In genomic region chr2:21438949-21439348, GRCh38 we compare ENCODE assay signal across 15 cellular contexts.
A peak's percentile ranks its signal among the peaks of the same experiment; 100 is the strongest.
DNase-seq lines count a peak whose midpoint lies in the region; ATAC-seq and TF ChIP-seq lines count a peak whose summit lies in the region.
"Had no signal": no experiment of that assay in that cellular context is flagged by ENCODE, and none has a peak within 500 bp of the region (broad histone marks: within the 10 kb centered on the region; RNA-seq: fewer than 3 reads in every experiment).

No MANE protein-coding gene starts in this region.

- H3K9me1 ChIP-seq in IMR-90 (ENCODE audit: insufficient read depth, low read length), result no peaks in the 10 kb centered on the region

- H4K20me1 ChIP-seq in SK-N-SH (ENCODE audit: insufficient read depth) (no peaks in the 10 kb centered on the region), IMR-90 (ENCODE audit: insufficient read depth, low read length) (no peaks in the 10 kb centered on the region), fibroblast of lung (ENCODE audit: control insufficient read depth, extremely low read depth, insufficient read depth, low read length) (no peaks in the 10 kb centered on the region)

- no peaks in the 10 kb centered on the region for H3K79me2 ChIP-seq in SK-N-SH (ENCODE audit: insufficient read depth)
- no peaks in the 10 kb centered on the region for H3K79me2 ChIP-seq in fibroblast of lung (ENCODE audit: control insufficient read depth, insufficient read depth, low read length)

- H2AK9ac ChIP-seq in IMR-90 (replicated peaks; ENCODE audit: low read depth, low read length, poor library complexity), result no peak overlapping the region

- CTCF ChIA-PET in SK-N-SH (lab: Yijun Ruan, JAX) (interaction anchor here (1.8 to 2.1 kb wide), 2 partner anchors 10 to 27 kb away, joined by 5 to 9 read pairs; no protein-coding TSS in a partner anchor), IMR-90 (lab: Yijun Ruan, JAX) (no interaction called here)

- H3K79me1 ChIP-seq in IMR-90 (ENCODE audit: low read depth in 1 of 2, low read length in 2 of 2), result no peaks in the 10 kb centered on the region

- H3K36me3 ChIP-seq in SK-N-SH (replicated peaks in 1 of 2; ENCODE audit: control insufficient read depth in 1 of 2, insufficient read depth in 2 of 2, low read length in 1 of 2) (no peaks in the 10 kb centered on the region), IMR-90 (ENCODE audit: control insufficient read depth, insufficient read depth, low read length) (no peaks in the 10 kb centered on the region), fibroblast of lung (ENCODE audit: control insufficient read depth, insufficient read depth, low read length) (no peaks in the 10 kb centered on the region), testis (ENCODE audit: low read depth, missing control alignments) (no peaks in the 10 kb centered on the region)

- no peak for TF ChIP-seq RAD21 in SK-N-SH (IDR thresholded peaks at IDR 0.05; ENCODE audit: low read length)
- no peak; the same call in 1 of the 2 replicates for TF ChIP-seq RAD21 in IMR-90 (IDR thresholded peaks at IDR 0.05; ENCODE audit: low read length)

- TF ChIP-seq EP300 in SK-N-SH (IDR thresholded peaks at IDR 0.05; ENCODE audit: borderline replicate concordance in 1 of 2, low read depth in 1 of 2, low read length in 1 of 2), result no peak

- H2BK20ac ChIP-seq in IMR-90 (ENCODE audit: low read depth, low read length), result no peak overlapping the region

- H4K8ac ChIP-seq in IMR-90 (ENCODE audit: low read depth in 2 of 2, low read length in 2 of 2), result peak overlapping the region in 1 of 2 experiments; percentile 52; a peak in 1 of 4 replicates

- no peak for ATAC-seq in SK-N-SH treated with all-trans-retinoic acid at 6 μM for 48 hours
- peak; percentile 68 for ATAC-seq in IMR-90 (ENCODE audit: low read depth)

- POLR2A ChIA-PET in SK-N-SH (lab: Yijun Ruan, JAX) (interaction anchor here (0.7 kb wide), 1 partner anchor 9 kb away, joined by 4 read pairs; no protein-coding TSS in a partner anchor), IMR-90 (lab: Charles Lee; ENCODE audit: unreplicated experiment) (no interaction called here)

- 59% methylated on average over 3 of the region's 3 CpGs for WGBS in SK-N-SH (ENCODE audit: low lambda C conversion rate)
- no CpG with 5 or more reads among the region's 3 CpGs for WGBS in IMR-90 (ENCODE audit: extremely low coverage in 2 of 2, insufficient read length in 1 of 2), 2 experiments
- WGBS in testis, 2 donors, result 60 to 69% methylated on average over 3 of the region's 3 CpGs

- H2AFZ ChIP-seq in SK-N-SH (ENCODE audit: low read depth) (no peak overlapping the region), IMR-90 (replicated peaks; ENCODE audit: low read length, poor library complexity) (no peak overlapping the region), fibroblast of lung (ENCODE audit: low read length) (no peak overlapping the region)

- no peak overlapping the region for H4K91ac ChIP-seq in IMR-90 (ENCODE audit: insufficient read depth, low read depth, low read length)

- H3K56ac ChIP-seq in IMR-90 (ENCODE audit: extremely low read depth, insufficient read depth, low read length), result no peak overlapping the region

- H2BK5ac ChIP-seq in IMR-90 (ENCODE audit: low read depth, low read length, poor library complexity, severe bottlenecking), result peak overlapping the region; percentile 91

- BruUV-seq in IMR-90 (replicated peaks; lab: Mats Ljungman, UMichigan), result no TSS peak

- no peak overlapping the region for H3K14ac ChIP-seq in IMR-90 (replicated peaks; ENCODE audit: low read depth, low read length)

- TF ChIP-seq POLR2A in IMR-90 (IDR thresholded peaks at IDR 0.05; ENCODE audit: low read depth, low read length) (no peak), testis (IDR thresholded peaks at IDR 0.05) (no peak)

- 0 out of 2 replicates have a peak, but pooled peaks cover 5% of the 10 kb centered on the region for H3K9me2 ChIP-seq in SK-N-SH

- no peak overlapping the region for H3K4ac ChIP-seq in IMR-90 (ENCODE audit: low read depth, low read length)

- in situ Hi-C loops in IMR-90 (cut with MboI; ENCODE audit: low sequenced_read_pairs), result no loop called here

- no peaks in the 10 kb centered on the region for H3K9me3 ChIP-seq in SK-N-SH
- no peaks in the 10 kb centered on the region for H3K9me3 ChIP-seq in IMR-90 (ENCODE audit: control insufficient read depth, insufficient read depth, low read length)
- no peaks in the 10 kb centered on the region for H3K9me3 ChIP-seq in fibroblast of lung (ENCODE audit: control insufficient read depth, insufficient read depth, low read depth, low read length)
- no peaks in the 10 kb centered on the region for H3K9me3 ChIP-seq in testis

- H3K4me2 ChIP-seq in SK-N-SH, result no peak overlapping the region
- no peak overlapping the region for H3K4me2 ChIP-seq in IMR-90 (ENCODE audit: low read depth, low read length)
- H3K4me2 ChIP-seq in fibroblast of lung (ENCODE audit: extremely low read depth, insufficient read depth, low read length), result peak overlapping the region; percentile 26

- no peak overlapping the region for H2AK5ac ChIP-seq in IMR-90 (ENCODE audit: low read depth, low read length)

- H3K23ac ChIP-seq in IMR-90 (ENCODE audit: low read depth, low read length), result no peak overlapping the region

- H3K18ac ChIP-seq in IMR-90 (ENCODE audit: low read depth, low read length), result no peak overlapping the region

- H3K4me3 ChIP-seq in SK-N-SH (ENCODE audit: low read depth in 2 of 2, low read length in 1 of 2), result no peak overlapping the region
- no peak overlapping the region for H3K4me3 ChIP-seq in IMR-90 (ENCODE audit: insufficient read depth, low read depth, low read length)
- no peak overlapping the region for H3K4me3 ChIP-seq in fibroblast of lung (replicated peaks in 1 of 4; ENCODE audit: control extremely low read depth in 1 of 4, insufficient read depth in 1 of 4, low read depth in 3 of 4, low read length in 4 of 4)
- H3K4me3 ChIP-seq in testis, result no peak overlapping the region

- DNase-seq in SK-N-SH, result no peak
- DNase-seq in IMR-90, result peak; percentile 92
- peak; percentile 38 to 93 for DNase-seq in fibroblast of lung (ENCODE audit: low read depth in 2 of 2)
- peak; percentile 24 for DNase-seq in testis
- no peak for DNase-seq in NCI-H1417 treated with DMSO at 0.1 percent for 48 hours (lab: John Stamatoyannopoulos, UW)
- DNase-seq in activated CD4-positive, alpha-beta T cell treated with anti-CD3 and anti-CD28 coated beads for 1 hour, result no peak
- DNase-seq in NCI-H2081 (lab: John Stamatoyannopoulos, UW), result no peak
- DNase-seq: activated CD4-positive, alpha-beta memory T cell treated with anti-CD3 and anti-CD28 coated beads for 36 hours; activated effector memory CD4-positive, alpha-beta T cell treated with anti-CD3 and anti-CD28 coated beads, Interleukin-2, amount 50 U/mL, for 16 hours; caudate nucleus; GOT3; NCI-H526 treated with DMSO at 0.1 percent for 48 hours; stimulated activated CD4-positive, alpha-beta T cell treated with anti-CD3 and anti-CD28 coated beads, Interleukin-15, amount 100 ng/mL, for 24 hours had no signal

- dilution Hi-C loops in IMR-90 (cut with HindIII; ENCODE audit: low sequenced_read_pairs, unreplicated experiment), result no loop called here

- no peak overlapping the region for H4K5ac ChIP-seq in IMR-90 (ENCODE audit: low read depth, low read length)

- no peak overlapping the region for H2BK15ac ChIP-seq in IMR-90 (ENCODE audit: low read depth, low read length)

- no peak overlapping the region for H2BK120ac ChIP-seq in IMR-90 (ENCODE audit: low read depth, low read length)

- H3K27ac ChIP-seq in SK-N-SH (ENCODE audit: low read depth in 2 of 2, low read length in 1 of 2) (no peak overlapping the region), IMR-90 (ENCODE audit: insufficient read depth, low read length) (peak overlapping the region; percentile 37; the same call in 1 of the 2 replicates), fibroblast of lung (ENCODE audit: insufficient read depth, low read length) (peak overlapping the region; percentile 36), testis (no peak overlapping the region)
- H3K27ac ChIP-seq: 22Rv1 had no signal

- H3K27me3 ChIP-seq in SK-N-SH (ENCODE audit: insufficient read depth), result no peaks in the 10 kb centered on the region
- H3K27me3 ChIP-seq in IMR-90 (ENCODE audit: control insufficient read depth, insufficient read depth, low read length), result no peaks in the 10 kb centered on the region
- H3K27me3 ChIP-seq in fibroblast of lung (ENCODE audit: control insufficient read depth, insufficient read depth, low read length), result no peaks in the 10 kb centered on the region
- H3K27me3 ChIP-seq in testis, result no peaks in the 10 kb centered on the region

- H3F3A ChIP-seq in SK-N-SH (replicated peaks; ENCODE audit: insufficient read depth), result no peaks in the 10 kb centered on the region

- TF ChIP-seq CTCF in SK-N-SH (IDR thresholded peaks at IDR 0.05), result no peak
- no peak for TF ChIP-seq CTCF in IMR-90 (conservative IDR thresholded peaks at IDR 0.05; ENCODE audit: low read depth, low read length)
- TF ChIP-seq CTCF in fibroblast of lung (conservative IDR thresholded peaks at IDR 0.05 in 1 of 2, IDR thresholded peaks at IDR 0.05 in 1 of 2; ENCODE audit: low read depth in 1 of 2, low read length in 2 of 2), result no peak
- TF ChIP-seq CTCF in testis (IDR thresholded peaks at IDR 0.05), result no peak

- H3K9ac ChIP-seq in SK-N-SH (no peak overlapping the region), IMR-90 (ENCODE audit: low read depth, low read length) (no peak overlapping the region), fibroblast of lung (ENCODE audit: insufficient read depth, low read length) (no peak overlapping the region)

- intact Hi-C loops in IMR-90 (cut with micrococcal nuclease), result no loop called here
- intact Hi-C loops in testis (cut with DNase I; ENCODE audit: low total_unique reads), result no loop called here

- peaks cover 0 to 5% of the 10 kb centered on the region in 2 experiments; a peak in 1 of 4 replicates for H3K4me1 ChIP-seq in SK-N-SH (ENCODE audit: control insufficient read depth in 1 of 2, insufficient read depth in 2 of 2, low read depth in 1 of 2, low read length in 1 of 2)
- H3K4me1 ChIP-seq in IMR-90 (ENCODE audit: control insufficient read depth, insufficient read depth, low read length), result peaks cover 4% of the 10 kb centered on the region
- H3K4me1 ChIP-seq in fibroblast of lung (ENCODE audit: control insufficient read depth, extremely low read depth, insufficient read depth, low read length), result no peaks in the 10 kb centered on the region
- H3K4me1 ChIP-seq in testis, result no peaks in the 10 kb centered on the region

TF ChIP-seq in SK-N-SH treated with all-trans-retinoic acid at 6 μM for 48 hours, 23 proteins besides CTCF, POLR2A, EP300 and RAD21 (continues in another document):
- TF ChIP-seq ZFP30 (CRISPR knock-in tag; IDR thresholded peaks at IDR 0.05), result no peak
- peak; percentile 77 for TF ChIP-seq ISL1 (CRISPR knock-in tag; IDR thresholded peaks at IDR 0.05)
- TF ChIP-seq RARB (CRISPR knock-in tag; IDR thresholded peaks at IDR 0.05), result no peak

TF ChIP-seq in SK-N-SH, 30 proteins besides CTCF, POLR2A, EP300 and RAD21 (continues in another document):
- TF ChIP-seq TEAD4 (IDR thresholded peaks at IDR 0.05; ENCODE audit: borderline replicate concordance, insufficient read depth), result no peak
- no peak for TF ChIP-seq SMC3 (IDR thresholded peaks at IDR 0.05; ENCODE audit: low read depth, low read length)
- TF ChIP-seq MEF2A (IDR thresholded peaks at IDR 0.05; ENCODE audit: borderline replicate concordance, low read depth), result no peak

TF ChIP-seq in IMR-90, 13 proteins besides CTCF, POLR2A, EP300 and RAD21 (continues in another document):
- peak; percentile 39 for TF ChIP-seq RCOR1 (IDR thresholded peaks at IDR 0.05; ENCODE audit: insufficient replicate concordance, low read length)

Comparison
In these comparisons a context has a peak if more than half of its experiments do, and no peak if none do; other contexts are left out.
1. DNase-seq: peak in IMR-90 (single experiment), fibroblast of lung (2 of 2) and testis (single experiment); none in SK-N-SH (single experiment), NCI-H1417 treated with DMSO at 0.1 percent for 48 hours (single experiment), activated CD4-positive, alpha-beta T cell treated with anti-CD3 and anti-CD28 coated beads for 1 hour (single experiment) and NCI-H2081 (0 of 2).
2. H3K27ac ChIP-seq: peak in IMR-90 (single experiment) and fibroblast of lung (single experiment); none in SK-N-SH (0 of 2) and testis (0 of 2).